22 cellular contexts compared by ENCODE assay signal in genomic region chr14:45140661-45141187, GRCh38.
"Had no signal": no experiment of that assay in that cellular context is flagged by ENCODE, and none has a peak within 500 bp of the region (broad histone marks: within the 10 kb centered on the region; RNA-seq: fewer than 3 reads in every experiment).

No MANE protein-coding gene starts in this region.

- H3K4me3 Mint-ChIP-seq: activated CD4-positive, alpha-beta memory T cell treated with anti-CD3 and anti-CD28 coated beads for 36 hours; activated naive CD4-positive, alpha-beta T cell treated with anti-CD3 and anti-CD28 coated beads for 36 hours; activated naive CD8-positive, alpha-beta T cell treated with anti-CD3 and anti-CD28 coated beads, Interleukin-2, amount 10 ng/mL, durations not matched to agents 7 days and 5 days; mesothelial cell of epicardium; naive thymus-derived CD8-positive, alpha-beta T cell; neural progenitor cell; stimulated activated effector memory CD8-positive, alpha-beta T cell treated with anti-CD3 and anti-CD28 coated beads, Interleukin-12 subunit alpha, Interleukin-12 subunit beta, amount 100 ng/mL, for 72 hours had no signal

- H3K9me3 Mint-ChIP-seq: activated CD4-positive, alpha-beta memory T cell treated with anti-CD3 and anti-CD28 coated beads for 36 hours; activated naive CD4-positive, alpha-beta T cell treated with anti-CD3 and anti-CD28 coated beads for 36 hours; activated naive CD8-positive, alpha-beta T cell treated with anti-CD3 and anti-CD28 coated beads, Interleukin-2, amount 10 ng/mL, durations not matched to agents 7 days and 5 days; mesothelial cell of epicardium; naive thymus-derived CD8-positive, alpha-beta T cell; neural progenitor cell; stimulated activated effector memory CD8-positive, alpha-beta T cell treated with anti-CD3 and anti-CD28 coated beads, Interleukin-12 subunit alpha, Interleukin-12 subunit beta, amount 100 ng/mL, for 72 hours had no signal

- H3K4me3 ChIP-seq: heart right ventricle, left lung, lung, neural progenitor cell, stomach, suprapubic skin, tibial nerve had no signal

- FAIRE-seq: small intestine had no signal

- H3K27ac ChIP-seq: heart right ventricle, left lung, neural progenitor cell, stomach, suprapubic skin, tibial nerve had no signal

- H3K9ac ChIP-seq: neural progenitor cell had no signal

- H3K4me2 ChIP-seq: neural progenitor cell had no signal

- H3K27ac Mint-ChIP-seq: activated CD4-positive, alpha-beta memory T cell treated with anti-CD3 and anti-CD28 coated beads for 36 hours; activated naive CD4-positive, alpha-beta T cell treated with anti-CD3 and anti-CD28 coated beads for 36 hours; activated naive CD8-positive, alpha-beta T cell treated with anti-CD3 and anti-CD28 coated beads, Interleukin-2, amount 10 ng/mL, durations not matched to agents 7 days and 5 days; mesothelial cell of epicardium; neural progenitor cell; stimulated activated effector memory CD8-positive, alpha-beta T cell treated with anti-CD3 and anti-CD28 coated beads, Interleukin-12 subunit alpha, Interleukin-12 subunit beta, amount 100 ng/mL, for 72 hours had no signal

- DNase-seq: activated CD4-positive, alpha-beta memory T cell treated with anti-CD3 and anti-CD28 coated beads for 36 hours; activated CD4-positive, alpha-beta T cell treated with anti-CD3 and anti-CD28 coated beads for 48 hours; activated naive CD4-positive, alpha-beta T cell treated with anti-CD3 and anti-CD28 coated beads for 36 hours; activated naive CD8-positive, alpha-beta T cell treated with anti-CD3 and anti-CD28 coated beads, Interleukin-2, amount 10 ng/mL, durations not matched to agents 7 days and 5 days; activated T-cell treated with anti-CD3 and anti-CD28 coated beads, Interleukin-2, amount 50 U/mL, for 48 hours; amniotic stem cell; cerebellar nuclear complex; cortex of kidney; heart right ventricle; left lung; naive thymus-derived CD8-positive, alpha-beta T cell; posterior cingulate gyrus; small intestine; stimulated activated CD4-positive, alpha-beta T cell treated with anti-CD3 and anti-CD28 coated beads, Interleukin-2, amount 100 ng/mL, for 24 hours; stomach had no signal

- H3K27me3 ChIP-seq: heart right ventricle, left lung, neural progenitor cell, stomach, suprapubic skin, tibial nerve had no signal

- H3K27me3 Mint-ChIP-seq: activated CD4-positive, alpha-beta memory T cell treated with anti-CD3 and anti-CD28 coated beads for 36 hours; activated naive CD8-positive, alpha-beta T cell treated with anti-CD3 and anti-CD28 coated beads, Interleukin-2, amount 10 ng/mL, durations not matched to agents 7 days and 5 days; naive thymus-derived CD8-positive, alpha-beta T cell had no signal

- ATAC-seq: heart right ventricle; left lung; naive thymus-derived CD8-positive, alpha-beta T cell; sciatic nerve; stimulated activated effector memory CD8-positive, alpha-beta T cell treated with anti-CD3 and anti-CD28 coated beads, Interleukin-12 subunit alpha, Interleukin-12 subunit beta, amount 100 ng/mL, for 72 hours had no signal

- H3K9me3 ChIP-seq: heart right ventricle, left lung, stomach, suprapubic skin, tibial nerve had no signal

- H3K36me3 ChIP-seq: left lung, suprapubic skin had no signal

- H2AFZ ChIP-seq: neural progenitor cell had no signal
